In the genomic region with DNA sequence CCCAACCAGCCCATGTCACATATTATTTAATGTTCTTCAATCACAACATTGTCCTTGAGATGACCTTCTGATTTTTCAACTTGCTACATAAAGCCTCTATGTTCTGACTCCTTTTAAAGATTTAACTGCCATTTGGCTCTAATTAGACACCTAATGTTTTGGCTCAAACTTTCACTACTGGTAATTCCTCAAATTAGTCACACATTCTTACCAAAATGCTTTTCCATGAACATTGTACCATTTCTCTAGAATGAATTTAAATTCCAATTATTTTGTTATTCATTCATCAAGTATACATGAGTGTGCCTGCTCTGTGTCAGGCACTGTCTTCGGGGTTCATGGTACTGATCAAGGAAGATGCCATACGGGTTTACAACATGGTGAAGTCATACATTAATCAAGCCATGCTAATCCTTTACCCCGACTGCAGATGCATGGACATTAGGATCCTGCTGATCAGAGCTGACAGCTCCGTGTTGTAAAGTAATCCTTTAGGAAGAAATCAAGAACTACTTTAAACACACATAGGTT, we compare ENCODE assay signal across 16 cellular contexts.
A peak's percentile ranks its signal among the peaks of the same experiment; 100 is the strongest.
DNase-seq lines count a peak whose midpoint lies in the region; ATAC-seq and TF ChIP-seq lines count a peak whose summit lies in the region.
"Had no signal": no experiment of that assay in that cellular context is flagged by ENCODE, and none has a peak within 500 bp of the region (broad histone marks: within the 10 kb centered on the region; RNA-seq: fewer than 3 reads in every experiment).

No MANE protein-coding gene starts in this region.

- H3K4me1 Mint-ChIP-seq in stimulated activated memory B cell treated with anti-CD40 and anti-IgM and Interleukin-4, amounts not matched to agents 10 μg/mL and 1 μg/mL and 100 μg/mL, for 72 hours: no peaks in the 10 kb centered on the region
- no peaks in the 10 kb centered on the region for H3K4me1 Mint-ChIP-seq in activated naive CD4-positive, alpha-beta T cell treated with anti-CD3 and anti-CD28 coated beads for 36 hours (ENCODE audit: low read depth)

- TF ChIP-seq POLR2A in vagina (IDR thresholded peaks at IDR 0.05): no peak
- TF ChIP-seq POLR2A in prostate gland (IDR thresholded peaks at IDR 0.05): no peak

- intact Hi-C loops in vagina (cut with DNase I): no loop called here
- intact Hi-C loops in activated naive CD4-positive, alpha-beta T cell treated with anti-CD3 and anti-CD28 coated beads for 36 hours (cut with micrococcal nuclease): no loop called here
- intact Hi-C loops in prostate gland (cut with DNase I): no loop called here

- CTCF ChIA-PET in activated naive CD4-positive, alpha-beta T cell treated with anti-CD3 and anti-CD28 coated beads for 36 hours (lab: Charles Lee): no interaction called here

- H3K27ac ChIP-seq in SJCRH30: peak overlapping the region; percentile 8; the same call in 1 of the 2 replicates
- no peak overlapping the region for H3K27ac ChIP-seq in vagina
- H3K27ac ChIP-seq in prostate gland: no peak overlapping the region
- H3K27ac ChIP-seq: C4-2B, SJSA1 had no signal

- H3K4me3 ChIP-seq in SJCRH30: no peak overlapping the region
- no peak overlapping the region for H3K4me3 ChIP-seq in vagina
- H3K4me3 ChIP-seq in prostate gland: no peak overlapping the region
- H3K4me3 ChIP-seq: SJSA1 had no signal

- DNase-seq in EL (peak; percentile 34), SJCRH30 (peak; percentile 8 to 32), kidney tubule cell (ENCODE audit: low spot score) (peak; percentile 30), vagina (ENCODE audit: extremely low spot score in 2 of 2) (no peak), prostate gland (ENCODE audit: low spot score) (no peak)
- DNase-seq in activated naive CD4-positive, alpha-beta T cell treated with anti-CD3 and anti-CD28 coated beads for 36 hours: no peak
- DNase-seq: AML-193, H9, KG1, MV-4-11, NCI-H1694 treated with DMSO at 0.1 percent for 48 hours, NCI-H2107, NCI-H524 had no signal

- H3K27me3 Mint-ChIP-seq in stimulated activated memory B cell treated with anti-CD40 and anti-IgM and Interleukin-4, amounts not matched to agents 10 μg/mL and 1 μg/mL and 100 μg/mL, for 72 hours: no peaks in the 10 kb centered on the region
- no peaks in the 10 kb centered on the region for H3K27me3 Mint-ChIP-seq in activated naive CD4-positive, alpha-beta T cell treated with anti-CD3 and anti-CD28 coated beads for 36 hours (ENCODE audit: low read depth)

- 53% methylated on average over 4 of the region's 4 CpGs for WGBS in prostate gland

- no peaks in the 10 kb centered on the region for H3K36me3 Mint-ChIP-seq in stimulated activated memory B cell treated with anti-CD40 and anti-IgM and Interleukin-4, amounts not matched to agents 10 μg/mL and 1 μg/mL and 100 μg/mL, for 72 hours
- H3K36me3 Mint-ChIP-seq in activated naive CD4-positive, alpha-beta T cell treated with anti-CD3 and anti-CD28 coated beads for 36 hours (ENCODE audit: low read depth): no peaks in the 10 kb centered on the region

- peak; percentile 27 for ATAC-seq in stimulated activated memory B cell treated with anti-CD40 and anti-IgM and Interleukin-4, amounts not matched to agents 10 μg/mL and 1 μg/mL and 100 μg/mL, for 72 hours

- H3K9me3 ChIP-seq in SJCRH30 (replicated peaks) (no peaks in the 10 kb centered on the region), vagina (no peaks in the 10 kb centered on the region), prostate gland (no peaks in the 10 kb centered on the region)
- H3K9me3 ChIP-seq: SJSA1 had no signal

- H3K36me3 ChIP-seq in SJCRH30: no peaks in the 10 kb centered on the region
- no peaks in the 10 kb centered on the region for H3K36me3 ChIP-seq in vagina
- no peaks in the 10 kb centered on the region for H3K36me3 ChIP-seq in prostate gland
- H3K36me3 ChIP-seq: SJSA1 had no signal

- H3K4me1 ChIP-seq in SJCRH30 (peaks cover 9% of the 10 kb centered on the region; the same call in 1 of the 2 replicates), vagina (no peaks in the 10 kb centered on the region), prostate gland (replicated peaks) (no peaks in the 10 kb centered on the region)

- peaks cover 6% of the 10 kb centered on the region for H3K9me3 Mint-ChIP-seq in stimulated activated memory B cell treated with anti-CD40 and anti-IgM and Interleukin-4, amounts not matched to agents 10 μg/mL and 1 μg/mL and 100 μg/mL, for 72 hours
- H3K9me3 Mint-ChIP-seq in activated naive CD4-positive, alpha-beta T cell treated with anti-CD3 and anti-CD28 coated beads for 36 hours: no peaks in the 10 kb centered on the region
- H3K9me3 Mint-ChIP-seq: H9 had no signal

- H3K27ac Mint-ChIP-seq in stimulated activated memory B cell treated with anti-CD40 and anti-IgM and Interleukin-4, amounts not matched to agents 10 μg/mL and 1 μg/mL and 100 μg/mL, for 72 hours: no peak overlapping the region
- no peak overlapping the region for H3K27ac Mint-ChIP-seq in activated naive CD4-positive, alpha-beta T cell treated with anti-CD3 and anti-CD28 coated beads for 36 hours
- H3K27ac Mint-ChIP-seq: H9 had no signal

- no peak for TF ChIP-seq CTCF in vagina (IDR thresholded peaks at IDR 0.05)
- TF ChIP-seq CTCF in prostate gland (IDR thresholded peaks at IDR 0.05): no peak

- H3K4me3 Mint-ChIP-seq in stimulated activated memory B cell treated with anti-CD40 and anti-IgM and Interleukin-4, amounts not matched to agents 10 μg/mL and 1 μg/mL and 100 μg/mL, for 72 hours: no peak overlapping the region
- no peak overlapping the region for H3K4me3 Mint-ChIP-seq in activated naive CD4-positive, alpha-beta T cell treated with anti-CD3 and anti-CD28 coated beads for 36 hours
- H3K4me3 Mint-ChIP-seq: H9 had no signal

- H3K27me3 ChIP-seq in SJCRH30: no peaks in the 10 kb centered on the region
- no peaks in the 10 kb centered on the region for H3K27me3 ChIP-seq in vagina
- H3K27me3 ChIP-seq in prostate gland (replicated peaks; ENCODE audit: insufficient read depth): no peaks in the 10 kb centered on the region
- H3K27me3 ChIP-seq: SJSA1 had no signal

Comparison
In these comparisons a context has a peak if more than half of its experiments do, and no peak if none do; other contexts are left out.
1. DNase-seq: peak in EL (single experiment), SJCRH30 (2 of 2) and kidney tubule cell (single experiment); none in vagina (0 of 2), activated naive CD4-positive, alpha-beta T cell treated with anti-CD3 and anti-CD28 coated beads for 36 hours (single experiment) and prostate gland (single experiment).